8 cellular contexts compared by ENCODE assay signal in the genomic region with DNA sequence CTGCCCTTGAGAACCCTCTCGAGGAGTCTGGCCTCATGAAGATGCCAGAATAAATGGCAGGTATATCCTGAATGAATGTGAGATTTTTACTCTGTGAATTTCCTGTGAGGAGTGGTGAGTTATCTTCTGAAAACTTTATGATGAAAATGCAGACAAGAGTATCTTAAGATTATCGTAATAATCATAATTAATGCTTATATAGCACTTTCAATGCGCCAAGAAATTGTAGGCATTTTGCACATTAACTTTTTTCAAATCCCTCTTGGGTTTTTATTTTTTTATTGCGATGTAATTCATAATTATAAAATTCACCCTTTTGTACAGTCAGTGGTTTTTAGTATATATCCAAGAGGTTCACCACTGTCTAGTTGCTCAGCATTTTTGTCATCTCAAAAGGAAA.
DNase-seq lines count a peak whose midpoint lies in the region; ATAC-seq and TF ChIP-seq lines count a peak whose summit lies in the region.
"Not testable (repeated sequence)": the region's sequence is repeated elsewhere in the genome, so short reads cannot be mapped to it uniquely, and the experiment has no call there.

No MANE protein-coding gene starts in this region.

- not testable (repeated sequence) for H3K9me2 ChIP-seq in HCT116 (ENCODE audit: insufficient read depth); PC-3 (replicated peaks; ENCODE audit: low read length)

- not testable (repeated sequence) for H3K27me3 ChIP-seq in BLaER1; HCT116 (ENCODE audit: insufficient read depth, low read length); PC-3 (ENCODE audit: low read length); right atrium auricular region; naive thymus-derived CD4-positive, alpha-beta T cell (ENCODE audit: control insufficient read depth in 2 of 2, insufficient read depth in 2 of 2, low read length in 2 of 2); thoracic aorta (replicated peaks; ENCODE audit: insufficient read depth)

- peaks cover 43% of the 10 kb centered on the region for H3K4me1 Mint-ChIP-seq in activated T-cell treated with anti-CD3 and anti-CD28 coated beads, Interleukin-2, amount 50 U/mL, for 24 hours (ENCODE audit: low read depth)
- H3K4me1 Mint-ChIP-seq in dendritic cell treated with granulocyte-macrophage colony-stimulating factor and Interleukin-4, amounts not matched to agents 40 ng/mL and 50 ng/mL, for 4 days (ENCODE audit: low read depth): peaks cover 23% of the 10 kb centered on the region
- H3K4me1 Mint-ChIP-seq in naive thymus-derived CD4-positive, alpha-beta T cell: peaks cover 29 to 60% (median 50%) of the 10 kb centered on the region in 7 donors

- H3K9ac ChIP-seq in BLaER1: peak overlapping the region; percentile 94; the same call in 1 of the 2 replicates
- peak overlapping the region; percentile 83 for H3K9ac ChIP-seq in HCT116 (ENCODE audit: low read length)
- H3K9ac ChIP-seq in PC-3 (ENCODE audit: low read length): not testable (repeated sequence)

- H3K4me3 ChIP-seq in BLaER1 (peak overlapping the region; percentile 86; the same call in 1 of the 2 replicates), HCT116 (replicated peaks in 1 of 2; ENCODE audit: low read depth in 1 of 2, low read length in 2 of 2) (peak overlapping the region; percentile 82 to 93), PC-3 (ENCODE audit: low read length) (peak overlapping the region; percentile 92), right atrium auricular region (peak overlapping the region; percentile 73 to 98), thoracic aorta (peak overlapping the region; percentile 76)
- not testable (repeated sequence) for H3K4me3 ChIP-seq in naive thymus-derived CD4-positive, alpha-beta T cell (ENCODE audit: low read length)

- H3K27ac ChIP-seq in BLaER1; HCT116 (ENCODE audit: low read depth, low read length); PC-3 (ENCODE audit: low read length); right atrium auricular region; naive thymus-derived CD4-positive, alpha-beta T cell (ENCODE audit: low read depth, low read length); thoracic aorta: not testable (repeated sequence)

- H4K20me1 ChIP-seq in BLaER1; HCT116 (ENCODE audit: insufficient read depth); PC-3 (ENCODE audit: low read length): not testable (repeated sequence)

- H3K36me3 ChIP-seq in BLaER1: peaks cover 15% of the 10 kb centered on the region
- H3K36me3 ChIP-seq in HCT116 (ENCODE audit: control insufficient read depth in 1 of 2, insufficient read depth in 2 of 2, low read length in 2 of 2); PC-3 (ENCODE audit: low read depth, low read length); right atrium auricular region; naive thymus-derived CD4-positive, alpha-beta T cell (ENCODE audit: control insufficient read depth in 2 of 3, insufficient read depth in 3 of 3, low read length in 3 of 3); thoracic aorta: not testable (repeated sequence)

- peak overlapping the region; percentile 7 for H3K27ac Mint-ChIP-seq in activated T-cell treated with anti-CD3 and anti-CD28 coated beads, Interleukin-2, amount 50 U/mL, for 24 hours
- not testable (repeated sequence) for H3K27ac Mint-ChIP-seq in dendritic cell treated with granulocyte-macrophage colony-stimulating factor and Interleukin-4, amounts not matched to agents 40 ng/mL and 50 ng/mL, for 4 days
- H3K27ac Mint-ChIP-seq in naive thymus-derived CD4-positive, alpha-beta T cell: peak overlapping the region in 5 of 9 donors; percentile 36 to 100 (median 65)

- H3F3A ChIP-seq in PC-3 (ENCODE audit: low read length, unreplicated experiment): not testable (repeated sequence)

- TF ChIP-seq POLR2A in HCT116 (IDR thresholded peaks at IDR 0.05; ENCODE audit: borderline replicate concordance, extremely low read depth, insufficient read depth, insufficient read length): not testable (repeated sequence)

- not testable (repeated sequence) for ATAC-seq in HCT116; PC-3; naive thymus-derived CD4-positive, alpha-beta T cell; thoracic aorta (ENCODE audit: insufficient number of reproducible peaks, low FRiP score, low read depth)

- H3K4me3 Mint-ChIP-seq in activated T-cell treated with anti-CD3 and anti-CD28 coated beads, Interleukin-2, amount 50 U/mL, for 24 hours: not testable (repeated sequence)
- H3K4me3 Mint-ChIP-seq in dendritic cell treated with granulocyte-macrophage colony-stimulating factor and Interleukin-4, amounts not matched to agents 40 ng/mL and 50 ng/mL, for 4 days: peak overlapping the region; percentile 38
- peak overlapping the region in 3 of 10 donors; percentile 73 to 80 (median 76) for H3K4me3 Mint-ChIP-seq in naive thymus-derived CD4-positive, alpha-beta T cell

- H3K79me2 ChIP-seq in HCT116 (ENCODE audit: insufficient read depth, low read length): not testable (repeated sequence)
- H3K79me2 ChIP-seq in PC-3 (ENCODE audit: low read length): peaks cover 12% of the 10 kb centered on the region

- peaks cover 65% of the 10 kb centered on the region for H3K36me3 Mint-ChIP-seq in activated T-cell treated with anti-CD3 and anti-CD28 coated beads, Interleukin-2, amount 50 U/mL, for 24 hours (ENCODE audit: low read depth)
- H3K36me3 Mint-ChIP-seq in dendritic cell treated with granulocyte-macrophage colony-stimulating factor and Interleukin-4, amounts not matched to agents 40 ng/mL and 50 ng/mL, for 4 days (ENCODE audit: low read depth): peaks cover 33% of the 10 kb centered on the region
- H3K36me3 Mint-ChIP-seq in naive thymus-derived CD4-positive, alpha-beta T cell: peaks cover 12 to 22% (median 15%) of the 10 kb centered on the region in 5 donors

- DNase-seq in HCT116 (ENCODE audit: low read depth, low spot score); PC-3; activated T-cell treated with anti-CD3 and anti-CD28 coated beads, Interleukin-2, amount 50 U/mL, for 24 hours; right atrium auricular region (ENCODE audit: low spot score); naive thymus-derived CD4-positive, alpha-beta T cell; thoracic aorta (ENCODE audit: low spot score): not testable (repeated sequence)

- BruUV-seq in HCT116 (replicated peaks; lab: Mats Ljungman, UMichigan); PC-3 (replicated peaks; lab: Mats Ljungman, UMichigan): not testable (repeated sequence)

- H3K4me1 ChIP-seq in BLaER1 (peaks cover 24% of the 10 kb centered on the region; the same call in 1 of the 2 replicates), HCT116 (ENCODE audit: control insufficient read depth in 1 of 2, insufficient read depth in 2 of 2, low read length in 2 of 2) (peaks cover 8 to 17% of the 10 kb centered on the region in 2 experiments), PC-3 (ENCODE audit: insufficient read depth, low read length) (peaks cover 14% of the 10 kb centered on the region), right atrium auricular region (peaks cover 0 to 18% of the 10 kb centered on the region in 2 donors), thoracic aorta (ENCODE audit: control insufficient read depth in 1 of 2, low read depth in 2 of 2) (peaks cover 29 to 47% of the 10 kb centered on the region in 2 donors)
- H3K4me1 ChIP-seq in naive thymus-derived CD4-positive, alpha-beta T cell (ENCODE audit: control insufficient read depth in 2 of 2, insufficient read depth in 2 of 2, low read length in 2 of 2): peaks cover 7 to 20% of the 10 kb centered on the region in 2 donors

- H2AFZ ChIP-seq in HCT116 (ENCODE audit: low read depth, low read length, poor library complexity, severe bottlenecking); PC-3 (ENCODE audit: low read length): not testable (repeated sequence)

- not testable (repeated sequence) for TF ChIP-seq RAD21 in HCT116 (IDR thresholded peaks at IDR 0.05; ENCODE audit: low read depth)

- not testable (repeated sequence) for H3K9me3 ChIP-seq in BLaER1; HCT116 (ENCODE audit: control insufficient read depth in 1 of 2, insufficient read depth in 1 of 2, low read depth in 1 of 2, low read length in 2 of 2); PC-3 (ENCODE audit: low read length); right atrium auricular region; naive thymus-derived CD4-positive, alpha-beta T cell (ENCODE audit: control insufficient read depth in 2 of 3, low read length in 3 of 3); thoracic aorta

- not testable (repeated sequence) for H3K9me3 Mint-ChIP-seq in activated T-cell treated with anti-CD3 and anti-CD28 coated beads, Interleukin-2, amount 50 U/mL, for 24 hours; dendritic cell treated with granulocyte-macrophage colony-stimulating factor and Interleukin-4, amounts not matched to agents 40 ng/mL and 50 ng/mL, for 4 days; naive thymus-derived CD4-positive, alpha-beta T cell

- POLR2A ChIA-PET in HCT116 (lab: Charles Lee); naive thymus-derived CD4-positive, alpha-beta T cell (lab: Charles Lee): not testable (repeated sequence)
- POLR2A ChIA-PET in PC-3 (lab: Charles Lee; ENCODE audit: unreplicated experiment): interaction anchor here (0.7 kb wide), 1 partner anchor 47 kb away, joined by 3 read pairs; no protein-coding TSS in a partner anchor

- CTCF ChIA-PET in HCT116 (lab: Charles Lee); PC-3 (lab: Charles Lee); naive thymus-derived CD4-positive, alpha-beta T cell (lab: Charles Lee): not testable (repeated sequence)

- not testable (repeated sequence) for H3K27me3 Mint-ChIP-seq in activated T-cell treated with anti-CD3 and anti-CD28 coated beads, Interleukin-2, amount 50 U/mL, for 24 hours; dendritic cell treated with granulocyte-macrophage colony-stimulating factor and Interleukin-4, amounts not matched to agents 40 ng/mL and 50 ng/mL, for 4 days; naive thymus-derived CD4-positive, alpha-beta T cell

- intact Hi-C loops in HCT116 (cut with micrococcal nuclease); PC-3 (cut with micrococcal nuclease); dendritic cell treated with granulocyte-macrophage colony-stimulating factor and Interleukin-4, amounts not matched to agents 40 ng/mL and 50 ng/mL, for 4 days (cut with micrococcal nuclease); naive thymus-derived CD4-positive, alpha-beta T cell (cut with micrococcal nuclease): not testable (repeated sequence)

- RAD21 ChIA-PET in HCT116 (lab: Charles Lee; ENCODE audit: low non-redundant PET in 1 of 2, low total read pairs in 2 of 2, uncharacterized antibody in 2 of 2, unreplicated experiment in 2 of 2): not testable (repeated sequence)

- H3K4me2 ChIP-seq in BLaER1: peak overlapping the region; percentile 83
- H3K4me2 ChIP-seq in HCT116 (ENCODE audit: low read length): peak overlapping the region; percentile 86
- H3K4me2 ChIP-seq in PC-3 (ENCODE audit: low read length): peak overlapping the region; percentile 88

- not testable (repeated sequence) for TF ChIP-seq CTCF in HCT116 (IDR thresholded peaks at IDR 0.05 in 2 of 3, conservative IDR thresholded peaks at IDR 0.05 in 1 of 3; ENCODE audit: borderline replicate concordance in 1 of 3, insufficient read depth in 1 of 3, low read depth in 2 of 3, low read length in 2 of 3); PC-3 (conservative IDR thresholded peaks at IDR 0.05; ENCODE audit: low read depth, low read length); right atrium auricular region (IDR thresholded peaks at IDR 0.05); thoracic aorta (IDR thresholded peaks at IDR 0.05)
